ENCODE assay signal across 1 cellular context in the genomic region with DNA sequence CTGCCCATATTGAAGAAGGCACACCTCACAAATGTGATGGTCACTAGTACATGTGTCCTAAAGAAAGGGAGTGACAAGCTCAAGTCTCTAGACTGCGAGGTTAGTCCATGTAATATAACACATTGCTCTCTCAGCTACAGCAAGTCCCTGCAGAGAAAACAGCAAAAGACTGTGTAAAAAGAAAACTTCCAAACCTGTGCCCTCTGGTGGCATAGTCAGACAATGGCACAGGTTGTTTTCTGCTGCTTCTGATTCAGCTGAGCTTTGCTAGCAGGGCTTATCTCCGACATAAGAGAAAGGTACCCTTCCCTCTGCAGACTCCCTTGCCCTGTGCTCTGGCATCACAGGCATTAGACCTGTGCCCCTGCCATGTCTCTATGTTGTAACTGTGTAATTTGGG.
TF ChIP-seq lines count a peak whose summit lies in the region.

No MANE protein-coding gene starts in this region.

TF ChIP-seq in GM23338, 12 proteins besides CTCF, POLR2A, EP300 and RAD21 (continued from another document):
- TF ChIP-seq, protein P1, sequence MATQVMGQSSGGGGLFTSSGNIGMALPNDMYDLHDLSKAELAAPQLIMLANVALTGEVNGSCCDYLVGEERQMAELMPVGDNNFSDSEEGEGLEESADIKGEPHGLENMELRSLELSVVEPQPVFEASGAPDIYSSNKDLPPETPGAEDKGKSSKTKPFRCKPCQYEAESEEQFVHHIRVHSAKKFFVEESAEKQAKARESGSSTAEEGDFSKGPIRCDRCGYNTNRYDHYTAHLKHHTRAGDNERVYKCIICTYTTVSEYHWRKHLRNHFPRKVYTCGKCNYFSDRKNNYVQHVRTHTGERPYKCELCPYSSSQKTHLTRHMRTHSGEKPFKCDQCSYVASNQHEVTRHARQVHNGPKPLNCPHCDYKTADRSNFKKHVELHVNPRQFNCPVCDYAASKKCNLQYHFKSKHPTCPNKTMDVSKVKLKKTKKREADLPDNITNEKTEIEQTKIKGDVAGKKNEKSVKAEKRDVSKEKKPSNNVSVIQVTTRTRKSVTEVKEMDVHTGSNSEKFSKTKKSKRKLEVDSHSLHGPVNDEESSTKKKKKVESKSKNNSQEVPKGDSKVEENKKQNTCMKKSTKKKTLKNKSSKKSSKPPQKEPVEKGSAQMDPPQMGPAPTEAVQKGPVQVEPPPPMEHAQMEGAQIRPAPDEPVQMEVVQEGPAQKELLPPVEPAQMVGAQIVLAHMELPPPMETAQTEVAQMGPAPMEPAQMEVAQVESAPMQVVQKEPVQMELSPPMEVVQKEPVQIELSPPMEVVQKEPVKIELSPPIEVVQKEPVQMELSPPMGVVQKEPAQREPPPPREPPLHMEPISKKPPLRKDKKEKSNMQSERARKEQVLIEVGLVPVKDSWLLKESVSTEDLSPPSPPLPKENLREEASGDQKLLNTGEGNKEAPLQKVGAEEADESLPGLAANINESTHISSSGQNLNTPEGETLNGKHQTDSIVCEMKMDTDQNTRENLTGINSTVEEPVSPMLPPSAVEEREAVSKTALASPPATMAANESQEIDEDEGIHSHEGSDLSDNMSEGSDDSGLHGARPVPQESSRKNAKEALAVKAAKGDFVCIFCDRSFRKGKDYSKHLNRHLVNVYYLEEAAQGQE (IDR thresholded peaks at IDR 0.05; ENCODE audit: unreplicated experiment), result no peak
- TF ChIP-seq STAT1 (IDR thresholded peaks at IDR 0.05; ENCODE audit: unreplicated experiment) (no peak), ETS1 (IDR thresholded peaks at IDR 0.05) (no peak), EZH2phosphoT487 (IDR thresholded peaks at IDR 0.05; ENCODE audit: unreplicated experiment) (no peak), NANOG (IDR thresholded peaks at IDR 0.05; ENCODE audit: borderline replicate concordance) (no peak)
- TF ChIP-seq, protein P2, sequence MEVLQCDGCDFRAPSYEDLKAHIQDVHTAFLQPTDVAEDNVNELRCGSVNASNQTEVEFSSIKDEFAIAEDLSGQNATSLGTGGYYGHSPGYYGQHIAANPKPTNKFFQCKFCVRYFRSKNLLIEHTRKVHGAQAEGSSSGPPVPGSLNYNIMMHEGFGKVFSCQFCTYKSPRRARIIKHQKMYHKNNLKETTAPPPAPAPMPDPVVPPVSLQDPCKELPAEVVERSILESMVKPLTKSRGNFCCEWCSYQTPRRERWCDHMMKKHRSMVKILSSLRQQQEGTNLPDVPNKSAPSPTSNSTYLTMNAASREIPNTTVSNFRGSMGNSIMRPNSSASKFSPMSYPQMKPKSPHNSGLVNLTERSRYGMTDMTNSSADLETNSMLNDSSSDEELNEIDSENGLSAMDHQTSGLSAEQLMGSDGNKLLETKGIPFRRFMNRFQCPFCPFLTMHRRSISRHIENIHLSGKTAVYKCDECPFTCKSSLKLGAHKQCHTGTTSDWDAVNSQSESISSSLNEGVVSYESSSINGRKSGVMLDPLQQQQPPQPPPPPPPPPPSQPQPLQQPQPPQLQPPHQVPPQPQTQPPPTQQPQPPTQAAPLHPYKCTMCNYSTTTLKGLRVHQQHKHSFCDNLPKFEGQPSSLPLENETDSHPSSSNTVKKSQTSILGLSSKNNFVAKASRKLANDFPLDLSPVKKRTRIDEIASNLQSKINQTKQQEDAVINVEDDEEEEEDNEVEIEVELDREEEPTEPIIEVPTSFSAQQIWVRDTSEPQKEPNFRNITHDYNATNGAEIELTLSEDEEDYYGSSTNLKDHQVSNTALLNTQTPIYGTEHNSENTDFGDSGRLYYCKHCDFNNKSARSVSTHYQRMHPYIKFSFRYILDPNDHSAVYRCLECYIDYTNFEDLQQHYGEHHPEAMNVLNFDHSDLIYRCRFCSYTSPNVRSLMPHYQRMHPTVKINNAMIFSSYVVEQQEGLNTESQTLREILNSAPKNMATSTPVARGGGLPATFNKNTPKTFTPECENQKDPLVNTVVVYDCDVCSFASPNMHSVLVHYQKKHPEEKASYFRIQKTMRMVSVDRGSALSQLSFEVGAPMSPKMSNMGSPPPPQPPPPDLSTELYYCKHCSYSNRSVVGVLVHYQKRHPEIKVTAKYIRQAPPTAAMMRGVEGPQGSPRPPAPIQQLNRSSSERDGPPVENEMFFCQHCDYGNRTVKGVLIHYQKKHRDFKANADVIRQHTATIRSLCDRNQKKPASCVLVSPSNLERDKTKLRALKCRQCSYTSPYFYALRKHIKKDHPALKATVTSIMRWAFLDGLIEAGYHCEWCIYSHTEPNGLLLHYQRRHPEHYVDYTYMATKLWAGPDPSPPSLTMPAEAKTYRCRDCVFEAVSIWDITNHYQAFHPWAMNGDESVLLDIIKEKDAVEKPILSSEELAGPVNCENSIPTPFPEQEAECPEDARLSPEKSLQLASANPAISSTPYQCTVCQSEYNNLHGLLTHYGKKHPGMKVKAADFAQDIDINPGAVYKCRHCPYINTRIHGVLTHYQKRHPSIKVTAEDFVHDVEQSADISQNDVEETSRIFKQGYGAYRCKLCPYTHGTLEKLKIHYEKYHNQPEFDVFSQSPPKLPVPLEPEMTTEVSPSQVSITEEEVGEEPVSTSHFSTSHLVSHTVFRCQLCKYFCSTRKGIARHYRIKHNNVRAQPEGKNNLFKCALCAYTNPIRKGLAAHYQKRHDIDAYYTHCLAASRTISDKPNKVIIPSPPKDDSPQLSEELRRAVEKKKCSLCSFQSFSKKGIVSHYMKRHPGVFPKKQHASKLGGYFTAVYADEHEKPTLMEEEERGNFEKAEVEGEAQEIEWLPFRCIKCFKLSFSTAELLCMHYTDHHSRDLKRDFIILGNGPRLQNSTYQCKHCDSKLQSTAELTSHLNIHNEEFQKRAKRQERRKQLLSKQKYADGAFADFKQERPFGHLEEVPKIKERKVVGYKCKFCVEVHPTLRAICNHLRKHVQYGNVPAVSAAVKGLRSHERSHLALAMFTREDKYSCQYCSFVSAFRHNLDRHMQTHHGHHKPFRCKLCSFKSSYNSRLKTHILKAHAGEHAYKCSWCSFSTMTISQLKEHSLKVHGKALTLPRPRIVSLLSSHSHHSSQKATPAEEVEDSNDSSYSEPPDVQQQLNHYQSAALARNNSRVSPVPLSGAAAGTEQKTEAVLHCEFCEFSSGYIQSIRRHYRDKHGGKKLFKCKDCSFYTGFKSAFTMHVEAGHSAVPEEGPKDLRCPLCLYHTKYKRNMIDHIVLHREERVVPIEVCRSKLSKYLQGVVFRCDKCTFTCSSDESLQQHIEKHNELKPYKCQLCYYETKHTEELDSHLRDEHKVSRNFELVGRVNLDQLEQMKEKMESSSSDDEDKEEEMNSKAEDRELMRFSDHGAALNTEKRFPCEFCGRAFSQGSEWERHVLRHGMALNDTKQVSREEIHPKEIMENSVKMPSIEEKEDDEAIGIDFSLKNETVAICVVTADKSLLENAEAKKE (CRISPR knock-in tag; IDR thresholded peaks at IDR 0.05), result no peak
